1 cellular context compared by ENCODE assay signal in genomic region chr7:83469491-83469890, GRCh38.
TF ChIP-seq lines count a peak whose summit lies in the region.

No MANE protein-coding gene starts in this region.

TF ChIP-seq in endothelial cell of umbilical vein, 7 proteins besides CTCF, POLR2A, EP300 and RAD21 (continued from another document):
- no peak for TF ChIP-seq FOS (IDR thresholded peaks at IDR 0.05; ENCODE audit: borderline replicate concordance, insufficient read depth, low read length)
